ENCODE assay signal across 1 cellular context in genomic region chr17:62616993-62617893, GRCh38.
A peak's percentile ranks its signal among the peaks of the same experiment; 100 is the strongest.
TF ChIP-seq lines count a peak whose summit lies in the region.

No MANE protein-coding gene starts in this region.

TF ChIP-seq in HepG2, 621 proteins besides CTCF, POLR2A, EP300 and RAD21 (continued from another document and continues in another):
- TF ChIP-seq BRCA1 (CRISPR knock-in tag; IDR thresholded peaks at IDR 0.05), result no peak
- TF ChIP-seq ZKSCAN5 (CRISPR knock-in tag; IDR thresholded peaks at IDR 0.05), result no peak
- TF ChIP-seq, protein P1, sequence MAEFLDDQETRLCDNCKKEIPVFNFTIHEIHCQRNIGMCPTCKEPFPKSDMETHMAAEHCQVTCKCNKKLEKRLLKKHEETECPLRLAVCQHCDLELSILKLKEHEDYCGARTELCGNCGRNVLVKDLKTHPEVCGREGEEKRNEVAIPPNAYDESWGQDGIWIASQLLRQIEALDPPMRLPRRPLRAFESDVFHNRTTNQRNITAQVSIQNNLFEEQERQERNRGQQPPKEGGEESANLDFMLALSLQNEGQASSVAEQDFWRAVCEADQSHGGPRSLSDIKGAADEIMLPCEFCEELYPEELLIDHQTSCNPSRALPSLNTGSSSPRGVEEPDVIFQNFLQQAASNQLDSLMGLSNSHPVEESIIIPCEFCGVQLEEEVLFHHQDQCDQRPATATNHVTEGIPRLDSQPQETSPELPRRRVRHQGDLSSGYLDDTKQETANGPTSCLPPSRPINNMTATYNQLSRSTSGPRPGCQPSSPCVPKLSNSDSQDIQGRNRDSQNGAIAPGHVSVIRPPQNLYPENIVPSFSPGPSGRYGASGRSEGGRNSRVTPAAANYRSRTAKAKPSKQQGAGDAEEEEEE (CRISPR knock-in tag; IDR thresholded peaks at IDR 0.05; ENCODE audit: borderline replicate concordance), result no peak
- TF ChIP-seq ZNF569 (CRISPR knock-in tag; IDR thresholded peaks at IDR 0.05; ENCODE audit: borderline replicate concordance), result no peak
- no peak for TF ChIP-seq PCBP1 (IDR thresholded peaks at IDR 0.05; ENCODE audit: borderline replicate concordance, low read depth, low read length)
- peak; percentile 67 for TF ChIP-seq FOXA3 (CRISPR knock-in tag; IDR thresholded peaks at IDR 0.05)
- TF ChIP-seq TEAD2 (CRISPR knock-in tag; IDR thresholded peaks at IDR 0.05), result no peak
- peak; percentile 74; the same call in 1 of the 2 replicates for TF ChIP-seq SOX5 (CRISPR knock-in tag; IDR thresholded peaks at IDR 0.05; ENCODE audit: borderline replicate concordance)
- no peak for TF ChIP-seq ZNF205 (CRISPR knock-in tag; IDR thresholded peaks at IDR 0.05)
- no peak for TF ChIP-seq CHCHD3 (CRISPR knock-in tag; IDR thresholded peaks at IDR 0.05)
- TF ChIP-seq ZNF800 (CRISPR knock-in tag; IDR thresholded peaks at IDR 0.05), result peak; percentile 51; the same call in 1 of the 2 replicates
- peak; percentile 42 for TF ChIP-seq SKI (IDR thresholded peaks at IDR 0.05; ENCODE audit: partially characterized antibody)
- TF ChIP-seq SP5 (CRISPR knock-in tag; IDR thresholded peaks at IDR 0.05; ENCODE audit: borderline replicate concordance, low read depth), result peak; percentile 47; the same call in 1 of the 2 replicates
- TF ChIP-seq, protein P2, sequence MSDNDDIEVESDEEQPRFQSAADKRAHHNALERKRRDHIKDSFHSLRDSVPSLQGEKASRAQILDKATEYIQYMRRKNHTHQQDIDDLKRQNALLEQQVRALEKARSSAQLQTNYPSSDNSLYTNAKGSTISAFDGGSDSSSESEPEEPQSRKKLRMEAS (IDR thresholded peaks at IDR 0.05), result peak; percentile 49; the same call in 1 of the 2 replicates
- no peak; the same call in 1 of the 2 replicates for TF ChIP-seq KMT2A (CRISPR knock-in tag; IDR thresholded peaks at IDR 0.05)
- TF ChIP-seq, protein P3, sequence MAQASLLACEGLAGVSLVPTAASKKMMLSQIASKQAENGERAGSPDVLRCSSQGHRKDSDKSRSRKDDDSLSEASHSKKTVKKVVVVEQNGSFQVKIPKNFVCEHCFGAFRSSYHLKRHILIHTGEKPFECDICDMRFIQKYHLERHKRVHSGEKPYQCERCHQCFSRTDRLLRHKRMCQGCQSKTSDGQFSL (CRISPR knock-in tag; IDR thresholded peaks at IDR 0.05), result no peak
- no peak for TF ChIP-seq ARNT (IDR thresholded peaks at IDR 0.05)
- TF ChIP-seq, protein P4, sequence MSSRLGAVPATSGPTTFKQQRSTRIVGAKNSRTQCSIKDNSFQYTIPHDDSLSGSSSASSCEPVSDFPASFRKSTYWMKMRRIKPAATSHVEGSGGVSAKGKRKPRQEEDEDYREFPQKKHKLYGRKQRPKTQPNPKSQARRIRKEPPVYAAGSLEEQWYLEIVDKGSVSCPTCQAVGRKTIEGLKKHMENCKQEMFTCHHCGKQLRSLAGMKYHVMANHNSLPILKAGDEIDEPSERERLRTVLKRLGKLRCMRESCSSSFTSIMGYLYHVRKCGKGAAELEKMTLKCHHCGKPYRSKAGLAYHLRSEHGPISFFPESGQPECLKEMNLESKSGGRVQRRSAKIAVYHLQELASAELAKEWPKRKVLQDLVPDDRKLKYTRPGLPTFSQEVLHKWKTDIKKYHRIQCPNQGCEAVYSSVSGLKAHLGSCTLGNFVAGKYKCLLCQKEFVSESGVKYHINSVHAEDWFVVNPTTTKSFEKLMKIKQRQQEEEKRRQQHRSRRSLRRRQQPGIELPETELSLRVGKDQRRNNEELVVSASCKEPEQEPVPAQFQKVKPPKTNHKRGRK (CRISPR knock-in tag; IDR thresholded peaks at IDR 0.05), result no peak
- TF ChIP-seq KAT2B (IDR thresholded peaks at IDR 0.05; ENCODE audit: borderline replicate concordance, low read depth, low read length), result no peak
- no peak for TF ChIP-seq REL (CRISPR knock-in tag; conservative IDR thresholded peaks at IDR 0.05)
- TF ChIP-seq NCOA1 (CRISPR knock-in tag; IDR thresholded peaks at IDR 0.05), result no peak
- TF ChIP-seq BATF2 (CRISPR knock-in tag; IDR thresholded peaks at IDR 0.05), result no peak
- TF ChIP-seq GZF1 (CRISPR knock-in tag; IDR thresholded peaks at IDR 0.05), result no peak
- TF ChIP-seq POLR2AphosphoS5 (IDR thresholded peaks at IDR 0.05; ENCODE audit: low read depth, low read length), result no peak
- TF ChIP-seq ELF4 (CRISPR knock-in tag; IDR thresholded peaks at IDR 0.05; ENCODE audit: borderline replicate concordance), result no peak
- TF ChIP-seq MAFF (IDR thresholded peaks at IDR 0.05; ENCODE audit: low read depth, low read length), result no peak
- no peak for TF ChIP-seq ZNF546 (CRISPR knock-in tag; conservative IDR thresholded peaks at IDR 0.05)
- no peak for TF ChIP-seq HCFC1 (IDR thresholded peaks at IDR 0.05; ENCODE audit: low read depth, low read length)
- TF ChIP-seq, protein P5, sequence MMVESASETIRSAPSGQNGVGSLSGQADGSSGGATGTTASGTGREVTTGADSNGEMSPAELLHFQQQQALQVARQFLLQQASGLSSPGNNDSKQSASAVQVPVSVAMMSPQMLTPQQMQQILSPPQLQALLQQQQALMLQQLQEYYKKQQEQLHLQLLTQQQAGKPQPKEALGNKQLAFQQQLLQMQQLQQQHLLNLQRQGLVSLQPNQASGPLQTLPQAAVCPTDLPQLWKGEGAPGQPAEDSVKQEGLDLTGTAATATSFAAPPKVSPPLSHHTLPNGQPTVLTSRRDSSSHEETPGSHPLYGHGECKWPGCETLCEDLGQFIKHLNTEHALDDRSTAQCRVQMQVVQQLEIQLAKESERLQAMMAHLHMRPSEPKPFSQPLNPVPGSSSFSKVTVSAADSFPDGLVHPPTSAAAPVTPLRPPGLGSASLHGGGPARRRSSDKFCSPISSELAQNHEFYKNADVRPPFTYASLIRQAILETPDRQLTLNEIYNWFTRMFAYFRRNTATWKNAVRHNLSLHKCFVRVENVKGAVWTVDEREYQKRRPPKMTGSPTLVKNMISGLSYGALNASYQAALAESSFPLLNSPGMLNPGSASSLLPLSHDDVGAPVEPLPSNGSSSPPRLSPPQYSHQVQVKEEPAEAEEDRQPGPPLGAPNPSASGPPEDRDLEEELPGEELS (CRISPR knock-in tag; IDR thresholded peaks at IDR 0.05), result no peak; the same call in 1 of the 2 replicates
- TF ChIP-seq NR3C1 (CRISPR knock-in tag; IDR thresholded peaks at IDR 0.05), result no peak
- no peak for TF ChIP-seq PLRG1 (conservative IDR thresholded peaks at IDR 0.05)
- TF ChIP-seq ZNF891 (CRISPR knock-in tag; IDR thresholded peaks at IDR 0.05), result no peak
- no peak for TF ChIP-seq GATA4 (IDR thresholded peaks at IDR 0.05; ENCODE audit: borderline replicate concordance, low read depth)
- TF ChIP-seq EED (CRISPR knock-in tag; IDR thresholded peaks at IDR 0.05), result no peak
- TF ChIP-seq ATF4 (CRISPR knock-in tag; IDR thresholded peaks at IDR 0.05), result no peak
- TF ChIP-seq SETDB1 (CRISPR knock-in tag; IDR thresholded peaks at IDR 0.05; ENCODE audit: borderline replicate concordance), result no peak
- TF ChIP-seq THYN1 (CRISPR knock-in tag; IDR thresholded peaks at IDR 0.05; ENCODE audit: borderline replicate concordance, low read depth), result no peak
- no peak for TF ChIP-seq CENPX (CRISPR knock-in tag; IDR thresholded peaks at IDR 0.05)
- peak; percentile 87; the same call in 1 of the 2 replicates for TF ChIP-seq ZNF430 (CRISPR knock-in tag; IDR thresholded peaks at IDR 0.05)
- no peak for TF ChIP-seq ZNF276 (CRISPR knock-in tag; IDR thresholded peaks at IDR 0.05; ENCODE audit: low read depth)
- TF ChIP-seq ZBTB38 (CRISPR knock-in tag; IDR thresholded peaks at IDR 0.05), result no peak
- TF ChIP-seq TCF12 (IDR thresholded peaks at IDR 0.05), result no peak
- no peak for TF ChIP-seq TCF12 (CRISPR knock-in tag; IDR thresholded peaks at IDR 0.05)
- TF ChIP-seq RERE (CRISPR knock-in tag; IDR thresholded peaks at IDR 0.05; ENCODE audit: low read depth), result no peak
- TF ChIP-seq MED13 (CRISPR knock-in tag; IDR thresholded peaks at IDR 0.05), result no peak
- TF ChIP-seq NR2F1 (CRISPR knock-in tag; IDR thresholded peaks at IDR 0.05), result peak; percentile 8 to 50; a peak in 2 of 4 replicates
- TF ChIP-seq RFXAP (CRISPR knock-in tag; IDR thresholded peaks at IDR 0.05; ENCODE audit: borderline replicate concordance), result peak; percentile 58; the same call in 1 of the 2 replicates
- no peak for TF ChIP-seq CHD2 (IDR thresholded peaks at IDR 0.05; ENCODE audit: low read depth, low read length)
- peak; percentile 58; the same call in 1 of the 2 replicates for TF ChIP-seq ZNF788 (CRISPR knock-in tag; IDR thresholded peaks at IDR 0.05; ENCODE audit: borderline replicate concordance)
- TF ChIP-seq SIX4 (CRISPR knock-in tag; IDR thresholded peaks at IDR 0.05), result no peak
- TF ChIP-seq KLF13 (CRISPR knock-in tag; IDR thresholded peaks at IDR 0.05), result no peak
- no peak for TF ChIP-seq CENPT (CRISPR knock-in tag; IDR thresholded peaks at IDR 0.05; ENCODE audit: low read depth)
- no peak for TF ChIP-seq MTA3 (CRISPR knock-in tag; IDR thresholded peaks at IDR 0.05)
- TF ChIP-seq ZNF3 (CRISPR knock-in tag; IDR thresholded peaks at IDR 0.05), result 0 out of 2 replicates have a peak, but pooled peaks have one; percentile 66
- TF ChIP-seq ETV6 (CRISPR knock-in tag; conservative IDR thresholded peaks at IDR 0.05), result no peak
- TF ChIP-seq ZNF850 (CRISPR knock-in tag; conservative IDR thresholded peaks at IDR 0.05), result no peak
- peak; percentile 64; the same call in 1 of the 2 replicates for TF ChIP-seq MEIS1 (CRISPR knock-in tag; IDR thresholded peaks at IDR 0.05; ENCODE audit: borderline replicate concordance)
